1 cellular context compared by ENCODE assay signal in genomic region chr7:128693373-128694015, GRCh38.
TF ChIP-seq lines count a peak whose summit lies in the region.

No MANE protein-coding gene starts in this region.

TF ChIP-seq in IMR-90, 13 proteins besides CTCF, POLR2A, EP300 and RAD21:
- TF ChIP-seq NFE2L2 (IDR thresholded peaks at IDR 0.05; ENCODE audit: low read depth, low read length): no peak
- no peak for TF ChIP-seq BHLHE40 (IDR thresholded peaks at IDR 0.05; ENCODE audit: low read depth, low read length)
- TF ChIP-seq MAFK (IDR thresholded peaks at IDR 0.05; ENCODE audit: low read depth, low read length): no peak
- TF ChIP-seq MXI1 (IDR thresholded peaks at IDR 0.05; ENCODE audit: borderline replicate concordance, low read depth, low read length): no peak
- TF ChIP-seq FOS (IDR thresholded peaks at IDR 0.05; ENCODE audit: low read depth, low read length): no peak
- TF ChIP-seq CEBPB (IDR thresholded peaks at IDR 0.05; ENCODE audit: low read depth, low read length): no peak
- TF ChIP-seq RFX5 (IDR thresholded peaks at IDR 0.05; ENCODE audit: low read depth, low read length): no peak
- no peak for TF ChIP-seq SMC3 (IDR thresholded peaks at IDR 0.05; ENCODE audit: low read depth, low read length)
- no peak for TF ChIP-seq RCOR1 (IDR thresholded peaks at IDR 0.05; ENCODE audit: insufficient replicate concordance, low read length)
- TF ChIP-seq USF2 (IDR thresholded peaks at IDR 0.05; ENCODE audit: low read depth, low read length): no peak
- TF ChIP-seq MAZ (IDR thresholded peaks at IDR 0.05; ENCODE audit: borderline replicate concordance, low read depth, low read length): no peak
- TF ChIP-seq CHD1 (IDR thresholded peaks at IDR 0.05; ENCODE audit: low read depth, low read length): no peak
- TF ChIP-seq ELK1 (IDR thresholded peaks at IDR 0.05; ENCODE audit: borderline replicate concordance, low read depth, low read length): no peak
